1 cellular context compared by ENCODE assay signal in genomic region chr20:51340451-51340840, GRCh38.
TF ChIP-seq lines count a peak whose summit lies in the region.

No MANE protein-coding gene starts in this region.

TF ChIP-seq in IMR-90, 13 proteins besides CTCF, POLR2A, EP300 and RAD21 (continued from another document):
- TF ChIP-seq RCOR1 (IDR thresholded peaks at IDR 0.05; ENCODE audit: insufficient replicate concordance, low read length) (no peak), CHD1 (IDR thresholded peaks at IDR 0.05; ENCODE audit: low read depth, low read length) (no peak), NFE2L2 (IDR thresholded peaks at IDR 0.05; ENCODE audit: low read depth, low read length) (no peak)
